In genomic region chr6:138653435-138653834, GRCh38 we compare ENCODE assay signal across 26 cellular contexts.
DNase-seq lines count a peak whose midpoint lies in the region; ATAC-seq and TF ChIP-seq lines count a peak whose summit lies in the region.
"Had no signal": no experiment of that assay in that cellular context is flagged by ENCODE, and none has a peak within 500 bp of the region (broad histone marks: within the 10 kb centered on the region; RNA-seq: fewer than 3 reads in every experiment).

No MANE protein-coding gene starts in this region.

- no peak for TF ChIP-seq POLR2A in suprapubic skin (IDR thresholded peaks at IDR 0.05)
- no peak for TF ChIP-seq POLR2A in right lobe of liver (IDR thresholded peaks at IDR 0.05)

- no peaks in the 10 kb centered on the region for H3K36me3 Mint-ChIP-seq in Calu3 (ENCODE audit: insufficient read depth, unreplicated experiment)
- no peaks in the 10 kb centered on the region for H3K36me3 Mint-ChIP-seq in stimulated activated effector memory CD8-positive, alpha-beta T cell treated with anti-CD3 and anti-CD28 coated beads, Interleukin-12 subunit alpha, Interleukin-12 subunit beta, amount 100 ng/mL, for 72 hours
- H3K36me3 Mint-ChIP-seq: CD8-positive, alpha-beta T cell had no signal

- H3K4me1 ChIP-seq in adipocyte (ENCODE audit: control insufficient read depth, insufficient read depth, low read length) (peaks cover 28% of the 10 kb centered on the region), suprapubic skin (peaks cover 53% of the 10 kb centered on the region), right lobe of liver (no peaks in the 10 kb centered on the region)
- H3K4me1 ChIP-seq: Caco-2 had no signal

- WGBS in suprapubic skin = 59% methylated on average over 6 of the region's 6 CpGs
- 86% methylated on average over 6 of the region's 6 CpGs for WGBS in right lobe of liver (ENCODE audit: insufficient coverage, low coverage, low lambda C conversion rate, missing lambda C conversion rate)

- H3K27ac ChIP-seq in suprapubic skin = peak overlapping the region; percentile 45
- no peak overlapping the region for H3K27ac ChIP-seq in right lobe of liver
- H3K27ac ChIP-seq: A549, C4-2B, PC-9, SJSA1 had no signal

- BruUV-seq in Calu3 (replicated peaks; lab: Mats Ljungman, UMichigan) = no TSS peak

- no peak for TF ChIP-seq CTCF in Calu3 (IDR thresholded peaks at IDR 0.05; ENCODE audit: unreplicated experiment)
- TF ChIP-seq CTCF in suprapubic skin (IDR thresholded peaks at IDR 0.05) = no peak
- no peak for TF ChIP-seq CTCF in right lobe of liver (IDR thresholded peaks at IDR 0.05)

- H3K9me3 ChIP-seq in adipocyte (ENCODE audit: control insufficient read depth, low read length) (no peaks in the 10 kb centered on the region), suprapubic skin (no peaks in the 10 kb centered on the region), right lobe of liver (no peaks in the 10 kb centered on the region)
- H3K9me3 ChIP-seq: A549, Caco-2, SJSA1 had no signal

- H3K4me3 ChIP-seq in adipocyte (ENCODE audit: low read length) (no peak overlapping the region), suprapubic skin (no peak overlapping the region), right lobe of liver (no peak overlapping the region)
- H3K4me3 ChIP-seq: A549, PC-9, SJSA1 had no signal

- DNase-seq in Calu3 = no peak
- DNase-seq in adipocyte (ENCODE audit: low read depth) = peak; percentile 46
- DNase-seq in fibroblast of gingiva (ENCODE audit: low read depth) = peak; percentile 54
- no peak for DNase-seq in suprapubic skin (ENCODE audit: low spot score in 2 of 2)
- DNase-seq in stimulated activated effector memory CD8-positive, alpha-beta T cell treated with anti-CD3 and anti-CD28 coated beads, Interleukin-12 subunit alpha, Interleukin-12 subunit beta, amount 100 ng/mL, for 72 hours (ENCODE audit: low spot score in 2 of 2) = no peak
- no peak for DNase-seq in right lobe of liver
- DNase-seq in dermis blood vessel endothelial cell = no peak
- DNase-seq: Caco-2; CD8-positive, alpha-beta T cell; DMS 273 treated with DMSO at 0.1 percent for 48 hours; DMS79; EL; GDM1; Kasumi-1; MM.1S; NCI-H1048; NCI-H1694; NCI-H2029 treated with DMSO at 0.1 percent for 48 hours; NCI-H446 treated with DMSO at 0.1 percent for 48 hours; PC-9; Right ventricle myocardium superior had no signal

- H3K4me3 Mint-ChIP-seq in Calu3 (ENCODE audit: low read depth, unreplicated experiment) = no peak overlapping the region
- H3K4me3 Mint-ChIP-seq in stimulated activated effector memory CD8-positive, alpha-beta T cell treated with anti-CD3 and anti-CD28 coated beads, Interleukin-12 subunit alpha, Interleukin-12 subunit beta, amount 100 ng/mL, for 72 hours = no peak overlapping the region
- H3K4me3 Mint-ChIP-seq: B cell; CD8-positive, alpha-beta T cell had no signal

- H3K9me3 Mint-ChIP-seq in Calu3 (ENCODE audit: low read depth, unreplicated experiment) = no peaks in the 10 kb centered on the region
- no peaks in the 10 kb centered on the region for H3K9me3 Mint-ChIP-seq in stimulated activated effector memory CD8-positive, alpha-beta T cell treated with anti-CD3 and anti-CD28 coated beads, Interleukin-12 subunit alpha, Interleukin-12 subunit beta, amount 100 ng/mL, for 72 hours
- H3K9me3 Mint-ChIP-seq: CD8-positive, alpha-beta T cell had no signal

- H3K36me3 ChIP-seq in adipocyte (ENCODE audit: control insufficient read depth, insufficient read depth, low read length, severe bottlenecking) (no peaks in the 10 kb centered on the region), suprapubic skin (no peaks in the 10 kb centered on the region), right lobe of liver (no peaks in the 10 kb centered on the region)
- H3K36me3 ChIP-seq: SJSA1 had no signal

- H3K4me1 Mint-ChIP-seq in Calu3 (ENCODE audit: low read depth, unreplicated experiment) = peaks cover 17% of the 10 kb centered on the region
- peaks cover 20% of the 10 kb centered on the region for H3K4me1 Mint-ChIP-seq in stimulated activated effector memory CD8-positive, alpha-beta T cell treated with anti-CD3 and anti-CD28 coated beads, Interleukin-12 subunit alpha, Interleukin-12 subunit beta, amount 100 ng/mL, for 72 hours
- H3K4me1 Mint-ChIP-seq: B cell had no signal

- intact Hi-C loops in Calu3 (cut with micrococcal nuclease; ENCODE audit: unreplicated experiment) (no loop called here), right lobe of liver (cut with DNase I) (no loop called here)

- H3K27me3 Mint-ChIP-seq in Calu3 (ENCODE audit: unreplicated experiment) = no peaks in the 10 kb centered on the region

- no peaks in the 10 kb centered on the region for H3K27me3 ChIP-seq in adipocyte (replicated peaks; ENCODE audit: control insufficient read depth, insufficient read depth, low read length)
- no peaks in the 10 kb centered on the region for H3K27me3 ChIP-seq in suprapubic skin
- no peaks in the 10 kb centered on the region for H3K27me3 ChIP-seq in right lobe of liver
- H3K27me3 ChIP-seq: SJSA1 had no signal

- no peak for ATAC-seq in stimulated activated effector memory CD8-positive, alpha-beta T cell treated with anti-CD3 and anti-CD28 coated beads, Interleukin-12 subunit alpha, Interleukin-12 subunit beta, amount 100 ng/mL, for 72 hours
- ATAC-seq in right lobe of liver = no peak
- ATAC-seq: A549; CD8-positive, alpha-beta T cell; HepG2 had no signal

- H3K27ac Mint-ChIP-seq in Calu3 (ENCODE audit: unreplicated experiment) = peak overlapping the region; percentile 33
- H3K27ac Mint-ChIP-seq in stimulated activated effector memory CD8-positive, alpha-beta T cell treated with anti-CD3 and anti-CD28 coated beads, Interleukin-12 subunit alpha, Interleukin-12 subunit beta, amount 100 ng/mL, for 72 hours = no peak overlapping the region
- H3K27ac Mint-ChIP-seq: B cell; CD8-positive, alpha-beta T cell had no signal

- H3K9ac ChIP-seq in adipocyte (ENCODE audit: low read length) = no peak overlapping the region

- no peak for TF ChIP-seq EP300 in suprapubic skin (IDR thresholded peaks at IDR 0.05)

- CTCF ChIA-PET in Calu3 (lab: Charles Lee) = no interaction called here

Comparison
In these comparisons a context has a peak if more than half of its experiments do, and no peak if none do; other contexts are left out.
1. DNase-seq: peak in adipocyte (single experiment) and fibroblast of gingiva (single experiment); none in Calu3 (single experiment), suprapubic skin (0 of 2), stimulated activated effector memory CD8-positive, alpha-beta T cell treated with anti-CD3 and anti-CD28 coated beads, Interleukin-12 subunit alpha, Interleukin-12 subunit beta, amount 100 ng/mL, for 72 hours (0 of 2), right lobe of liver (0 of 3) and dermis blood vessel endothelial cell (single experiment).